12 cellular contexts compared by ENCODE assay signal in the genomic region with DNA sequence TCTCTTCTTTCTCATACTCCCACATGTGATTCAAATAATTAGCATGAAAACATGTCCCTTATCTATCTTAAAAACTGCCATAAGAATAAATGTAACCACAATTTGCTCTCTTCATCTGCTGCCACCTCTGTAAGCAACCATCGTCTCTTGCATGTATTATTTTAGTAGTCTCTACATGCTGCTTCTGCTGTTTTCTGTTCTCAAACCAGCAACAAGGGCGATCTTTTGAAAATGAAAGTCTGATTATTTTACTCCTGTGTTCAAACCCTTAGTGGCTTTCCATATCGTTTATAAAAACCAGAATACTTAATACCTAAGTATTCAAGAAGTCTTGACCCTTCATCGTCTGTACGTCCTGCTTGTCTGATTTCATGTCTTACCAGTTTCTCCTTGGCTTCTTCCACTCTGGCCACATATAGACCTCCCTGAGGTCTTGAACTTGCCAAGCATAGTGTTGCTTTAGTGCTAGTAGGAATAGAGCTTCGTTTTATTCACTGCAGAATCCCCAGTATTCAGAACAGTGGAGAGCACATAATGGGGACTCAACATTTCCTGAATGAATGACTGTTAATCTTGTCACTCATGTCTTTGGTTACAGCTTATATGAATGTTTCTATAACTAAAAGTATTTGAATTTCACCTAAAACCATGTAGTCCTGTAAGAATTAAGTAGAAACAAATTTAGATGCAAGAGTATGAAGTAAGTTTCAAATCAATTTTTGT. TPM values are rescaled to one million over a fixed set of nuclear protein-coding genes. Genes with fewer than 3 reads are reported as not detected.
DNase-seq lines count a peak whose midpoint lies in the region; ATAC-seq, FAIRE-seq and TF ChIP-seq lines count a peak whose summit lies in the region.
"Had no signal": no experiment of that assay in that cellular context is flagged by ENCODE, and none has a peak within 500 bp of the region (broad histone marks: within the 10 kb centered on the region; RNA-seq: fewer than 3 reads in every experiment).

No MANE protein-coding gene starts in this region.

- H3K56ac ChIP-seq in H9 (ENCODE audit: insufficient read length, low read depth, low read length): no peak overlapping the region

- H3K27ac Mint-ChIP-seq in H9 (peak overlapping the region in 2 of 3 experiments; percentile 19 to 55; a peak in 2 of 7 replicates), natural killer cell (peak overlapping the region; percentile 73 to 93), GM23338 (no peak overlapping the region), endothelial cell (ENCODE audit: unreplicated experiment) (no peak overlapping the region)
- peak overlapping the region; percentile 85 for H3K27ac Mint-ChIP-seq in activated CD4-positive, alpha-beta memory T cell treated with anti-CD3 and anti-CD28 coated beads, Interleukin-2, amount 10 ng/mL, durations not matched to agents 7 days and 5 days

- peaks cover under 1% of the 10 kb centered on the region for H3K79me1 ChIP-seq in H9 (ENCODE audit: insufficient read depth, low read depth, low read length, poor library complexity, severe bottlenecking)

- ATAC-seq in natural killer cell (no peak), GM23338 (no peak)
- ATAC-seq: right cardiac atrium had no signal

- H3K4me3 ChIP-seq in GM23338: no peak overlapping the region

- H2BK120ac ChIP-seq in H9 (ENCODE audit: low read depth, low read length, poor library complexity, severe bottlenecking): no peak overlapping the region

- no peaks in the 10 kb centered on the region for H3K27me3 ChIP-seq in H9 (ENCODE audit: insufficient read depth, low read length)
- H3K27me3 ChIP-seq in GM23338 (ENCODE audit: insufficient read depth): no peaks in the 10 kb centered on the region

- no peak for TF ChIP-seq CTCF in H9 (conservative IDR thresholded peaks at IDR 0.05)
- TF ChIP-seq CTCF in natural killer cell (IDR thresholded peaks at IDR 0.05): no peak
- TF ChIP-seq CTCF in GM23338 (conservative IDR thresholded peaks at IDR 0.05; ENCODE audit: low read depth in 2 of 2): no peak
- no peak for TF ChIP-seq CTCF in endothelial cell (IDR thresholded peaks at IDR 0.05; ENCODE audit: unreplicated experiment)

- H4K8ac ChIP-seq in H9 (replicated peaks; ENCODE audit: insufficient read length, low read depth, low read length): no peak overlapping the region

- H3K14ac ChIP-seq in H9 (ENCODE audit: insufficient read depth, low read length): no peak overlapping the region

- H3K4me1 Mint-ChIP-seq in H9: peaks cover 12 to 21% of the 10 kb centered on the region in 2 experiments
- peaks cover 82% of the 10 kb centered on the region for H3K4me1 Mint-ChIP-seq in activated CD4-positive, alpha-beta memory T cell treated with anti-CD3 and anti-CD28 coated beads, Interleukin-2, amount 10 ng/mL, durations not matched to agents 7 days and 5 days
- peaks cover 71 to 81% of the 10 kb centered on the region in 2 donors for H3K4me1 Mint-ChIP-seq in natural killer cell
- H3K4me1 Mint-ChIP-seq in GM23338: peaks cover 14% of the 10 kb centered on the region
- peaks cover 2% of the 10 kb centered on the region for H3K4me1 Mint-ChIP-seq in endothelial cell (ENCODE audit: unreplicated experiment)

- no peak overlapping the region for H3T11ph ChIP-seq in H9 (ENCODE audit: low read length)

- H2BK12ac ChIP-seq in H9 (ENCODE audit: insufficient read length, low read depth, low read length): no peak overlapping the region

- peak; percentile 71 for FAIRE-seq in GM12891 (lab: Jason Lieb, UNC)
- FAIRE-seq: colon had no signal

- no peak overlapping the region for H3K4me2 ChIP-seq in H9 (ENCODE audit: insufficient read depth, insufficient read length, low read length)
- H3K4me2 ChIP-seq in GM23338: no peak overlapping the region

- POLR2A ChIA-PET in activated CD4-positive, alpha-beta memory T cell treated with anti-CD3 and anti-CD28 coated beads, Interleukin-2, amount 10 ng/mL, durations not matched to agents 7 days and 5 days (lab: Charles Lee): interaction anchor here (0.8 to 15.7 kb wide), 12 partner anchors 11 to 139 kb away, joined by 3 to 572 read pairs (median 10); partner anchors contain the start of genes CDC42SE2 and HINT1

- H2BK5ac ChIP-seq in H9 (ENCODE audit: insufficient read length, low read length): no peak overlapping the region

- no peaks in the 10 kb centered on the region for H3K23me2 ChIP-seq in H9 (ENCODE audit: insufficient read length, low read depth, low read length, poor library complexity, severe bottlenecking)

- H3K79me2 ChIP-seq in H9 (ENCODE audit: insufficient read depth, low read length) (peaks cover 2% of the 10 kb centered on the region; the same call in 1 of the 2 replicates), GM23338 (replicated peaks; ENCODE audit: insufficient read depth) (peaks cover 78% of the 10 kb centered on the region)

- peaks cover 2% of the 10 kb centered on the region for H4K20me1 ChIP-seq in H9 (ENCODE audit: control insufficient read depth, insufficient read depth, insufficient read length)
- H4K20me1 ChIP-seq in GM23338 (replicated peaks; ENCODE audit: insufficient read depth): peaks cover 7% of the 10 kb centered on the region

- H3K23ac ChIP-seq in H9 (ENCODE audit: insufficient read length, low read depth, low read length): no peak overlapping the region

- no peaks in the 10 kb centered on the region for H3K4me1 ChIP-seq in H9 (ENCODE audit: insufficient read depth, low read length)
- H3K4me1 ChIP-seq in GM23338 (ENCODE audit: insufficient read depth): peaks cover 8% of the 10 kb centered on the region; the same call in 1 of the 2 replicates

- H3K18ac ChIP-seq in H9 (ENCODE audit: insufficient read length, low read depth, low read length): no peak overlapping the region

- no peak overlapping the region for H4K5ac ChIP-seq in H9 (ENCODE audit: insufficient read length, low read depth, low read length)

- no peaks in the 10 kb centered on the region for H3K36me3 ChIP-seq in GM23338 (ENCODE audit: insufficient read depth)

- no peaks in the 10 kb centered on the region for H3K9me2 ChIP-seq in GM23338 (ENCODE audit: insufficient read depth)

- no peak overlapping the region for H2AFZ ChIP-seq in H9 (ENCODE audit: low read length)
- H2AFZ ChIP-seq in GM23338: no peak overlapping the region

- H3K9me3 Mint-ChIP-seq in H9 (peaks cover 10 to 11% of the 10 kb centered on the region in 2 experiments; a peak in 4 of 5 replicates), natural killer cell (no peaks in the 10 kb centered on the region), GM23338 (peaks cover 21% of the 10 kb centered on the region), endothelial cell (ENCODE audit: unreplicated experiment) (no peaks in the 10 kb centered on the region)
- no peaks in the 10 kb centered on the region for H3K9me3 Mint-ChIP-seq in activated CD4-positive, alpha-beta memory T cell treated with anti-CD3 and anti-CD28 coated beads, Interleukin-2, amount 10 ng/mL, durations not matched to agents 7 days and 5 days

- no peak overlapping the region for H3K9ac ChIP-seq in H9 (ENCODE audit: extremely low read depth, insufficient read length, low read length)

- H2BK20ac ChIP-seq in H9 (ENCODE audit: low read depth, low read length, poor library complexity, severe bottlenecking): no peak overlapping the region

- H3K27ac ChIP-seq in H9 (ENCODE audit: insufficient read length, low read depth, low read length) (no peak overlapping the region), GM23338 (ENCODE audit: low read depth) (no peak overlapping the region)

- H3K4me3 Mint-ChIP-seq in H9: no peak overlapping the region
- H3K4me3 Mint-ChIP-seq in activated CD4-positive, alpha-beta memory T cell treated with anti-CD3 and anti-CD28 coated beads, Interleukin-2, amount 10 ng/mL, durations not matched to agents 7 days and 5 days: peak overlapping the region; percentile 70
- H3K4me3 Mint-ChIP-seq in natural killer cell: peak overlapping the region; percentile 76
- no peak overlapping the region for H3K4me3 Mint-ChIP-seq in GM23338
- H3K4me3 Mint-ChIP-seq in endothelial cell (ENCODE audit: unreplicated experiment): no peak overlapping the region

- DNase-seq in GM12891 (ENCODE audit: insufficient read length, low spot score) (no peak), H9 (no peak), natural killer cell (no peak), GM23338 (ENCODE audit: low spot score) (no peak), mucosa of gallbladder (ENCODE audit: low spot score) (no peak), endothelial cell (ENCODE audit: low spot score) (no peak), NCI-H1436 treated with DMSO at 0.1 percent for 48 hours (lab: John Stamatoyannopoulos, UW) (no peak)
- DNase-seq in activated CD4-positive, alpha-beta memory T cell treated with anti-CD3 and anti-CD28 coated beads, Interleukin-2, amount 10 ng/mL, durations not matched to agents 7 days and 5 days: no peak
- DNase-seq: activated gamma-delta T cell, NCI-H1092, right cardiac atrium had no signal

- H3K36me3 Mint-ChIP-seq in H9 (ENCODE audit: insufficient read depth in 1 of 3, low read depth in 3 of 3) (peaks cover 3 to 12% (median 4%) of the 10 kb centered on the region in 3 experiments; a peak in 6 of 7 replicates), natural killer cell (no peaks in the 10 kb centered on the region), GM23338 (ENCODE audit: low read depth) (peaks cover 18% of the 10 kb centered on the region; the same call in 2 of the 3 replicates), endothelial cell (ENCODE audit: low read depth, unreplicated experiment) (no peaks in the 10 kb centered on the region)
- H3K36me3 Mint-ChIP-seq in activated CD4-positive, alpha-beta memory T cell treated with anti-CD3 and anti-CD28 coated beads, Interleukin-2, amount 10 ng/mL, durations not matched to agents 7 days and 5 days (ENCODE audit: low read depth): peaks cover 49% of the 10 kb centered on the region

- WGBS in H9 (ENCODE audit: extremely low coverage, insufficient read length, low lambda C conversion rate): no CpG with 5 or more reads among the region's 6 CpGs

- H2BK15ac ChIP-seq in H9 (ENCODE audit: low read depth, low read length): no peak overlapping the region

- H3F3A ChIP-seq in GM23338 (replicated peaks; ENCODE audit: low read depth): peaks cover 6% of the 10 kb centered on the region; the same call in 1 of the 2 replicates

- intact Hi-C loops in natural killer cell (cut with micrococcal nuclease): loop anchor here (5.0 kb wide), 1 partner anchor 67 kb away; no protein-coding TSS in a partner anchor

- H3K27me3 Mint-ChIP-seq in H9 (ENCODE audit: low read depth) (no peaks in the 10 kb centered on the region; the same call in 1 of the 2 replicates), natural killer cell (ENCODE audit: low read depth in 2 of 2) (no peaks in the 10 kb centered on the region), GM23338 (ENCODE audit: insufficient read depth, low read depth, poor library complexity) (peaks cover 12% of the 10 kb centered on the region), endothelial cell (ENCODE audit: unreplicated experiment) (peaks cover 3% of the 10 kb centered on the region)
- H3K27me3 Mint-ChIP-seq in activated CD4-positive, alpha-beta memory T cell treated with anti-CD3 and anti-CD28 coated beads, Interleukin-2, amount 10 ng/mL, durations not matched to agents 7 days and 5 days: no peaks in the 10 kb centered on the region

- TF ChIP-seq POLR2A in GM12891 (IDR thresholded peaks at IDR 0.05; ENCODE audit: low read depth, low read length): no peak

- no peak overlapping the region for H2AK5ac ChIP-seq in H9 (ENCODE audit: insufficient read length, low read length)

- CTCF ChIA-PET in activated CD4-positive, alpha-beta memory T cell treated with anti-CD3 and anti-CD28 coated beads, Interleukin-2, amount 10 ng/mL, durations not matched to agents 7 days and 5 days (lab: Charles Lee): interaction anchor here (0.7 to 4.0 kb wide), 7 partner anchors 9 to 114 kb away, joined by 3 to 34 read pairs (median 3); partner anchors contain the start of gene CDC42SE2

- no peak overlapping the region for H3K4ac ChIP-seq in H9 (ENCODE audit: low read depth, low read length)

- H4K91ac ChIP-seq in H9 (ENCODE audit: insufficient read length, low read depth, low read length): no peak overlapping the region

- no peaks in the 10 kb centered on the region for H3K9me3 ChIP-seq in H9 (ENCODE audit: control insufficient read depth, low read depth, low read length)

RNA-seq across cellular contexts. Expression of gene CDC42SE2, which starts 10.6 kb away (rescaled TPM):
- polyA plus RNA-seq in GM12891 (2012; ENCODE audit: low read depth, missing spikeins): 54.8 TPM
- 22.2 and 23.2 TPM in 2 replicates for total RNA-seq in H9 (2021)
- total RNA-seq in activated CD4-positive, alpha-beta memory T cell treated with anti-CD3 and anti-CD28 coated beads, Interleukin-2, amount 10 ng/mL, durations not matched to agents 7 days and 5 days: 100 to 1,000 TPM; 163 to 166 TPM
- 100 to 1,000 TPM; 140 to 183 (median 166) TPM for total RNA-seq in natural killer cell
- total RNA-seq in GM23338 (2014; rRNA removed; shearing (Covaris generic)): 35.5 and 36.2 TPM in 2 replicates
- polyA plus RNA-seq in GM23338 (2016; fragmentation: Nextera tagmentation; extraction: Ambion mirVana): 22.3 and 24.2 TPM in 2 replicates
- total RNA-seq in mucosa of gallbladder: 47.6 TPM
- 22.2 TPM for total RNA-seq in endothelial cell (ENCODE audit: unreplicated experiment)

Comparison
In these comparisons a context has a peak if more than half of its experiments do, and no peak if none do; other contexts are left out.
1. H3K27ac Mint-ChIP-seq: peak in H9 (2 of 3), activated CD4-positive, alpha-beta memory T cell treated with anti-CD3 and anti-CD28 coated beads, Interleukin-2, amount 10 ng/mL, durations not matched to agents 7 days and 5 days (single experiment) and natural killer cell (2 of 2); none in GM23338 (single experiment) and endothelial cell (single experiment).
2. H3K4me3 Mint-ChIP-seq: peak in activated CD4-positive, alpha-beta memory T cell treated with anti-CD3 and anti-CD28 coated beads, Interleukin-2, amount 10 ng/mL, durations not matched to agents 7 days and 5 days (single experiment) and natural killer cell (single experiment); none in H9 (0 of 2), GM23338 (single experiment) and endothelial cell (single experiment).